9 cellular contexts compared by ENCODE assay signal in the genomic region with DNA sequence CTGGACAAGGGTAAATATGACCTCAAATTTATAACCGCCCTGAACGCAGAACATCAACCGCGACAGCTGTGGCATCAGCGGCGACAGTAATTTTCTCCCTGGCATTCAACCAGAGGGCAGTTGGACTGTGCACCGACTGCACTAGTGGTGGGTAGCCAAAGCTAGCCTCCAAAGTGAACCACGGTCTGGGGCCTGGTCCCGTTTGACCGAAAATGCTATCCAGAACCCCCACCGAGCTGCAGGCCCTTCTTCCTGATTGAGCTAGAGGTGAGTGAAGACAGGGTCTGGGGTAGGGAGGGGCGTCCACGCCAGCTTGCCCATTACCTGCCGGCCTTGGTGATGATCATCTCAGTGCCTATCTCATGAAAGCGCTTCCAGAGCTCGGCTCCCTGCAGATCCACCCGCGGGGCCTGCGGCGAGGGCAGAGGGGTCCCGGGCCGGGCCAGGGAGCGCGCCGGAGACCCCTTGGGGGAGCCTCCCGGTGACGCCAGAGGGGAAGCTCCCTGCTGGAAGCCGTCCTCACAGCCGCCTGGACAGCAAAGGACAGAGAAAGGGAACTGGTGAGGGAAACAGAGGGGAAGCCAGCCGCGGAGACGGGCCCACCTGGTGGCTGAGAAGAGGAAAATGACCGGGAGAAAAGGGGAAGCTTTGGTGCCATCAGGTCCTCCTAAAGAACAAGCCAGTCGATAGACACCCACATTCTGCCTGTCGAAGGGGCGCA. TPM values are rescaled to one million over a fixed set of nuclear protein-coding genes. Genes with fewer than 3 reads are reported as not detected.
DNase-seq lines count a peak whose midpoint lies in the region; ATAC-seq and TF ChIP-seq lines count a peak whose summit lies in the region.
"Had no signal": no experiment of that assay in that cellular context is flagged by ENCODE, and none has a peak within 500 bp of the region (broad histone marks: within the 10 kb centered on the region; RNA-seq: fewer than 3 reads in every experiment).

No MANE protein-coding gene starts in this region.

- H3K4me1 ChIP-seq in tibial nerve, result peaks cover 0 to 37% (median 6%) of the 10 kb centered on the region in 4 donors

- H3K9me3 Mint-ChIP-seq in T-cell, result no peaks in the 10 kb centered on the region

- H3K27ac ChIP-seq in tibial nerve, result peak overlapping the region; percentile 39 to 95 (median 81)

- DNase-seq in NCI-H1417 (lab: John Stamatoyannopoulos, UW) (peak in 2 of 3 experiments; percentile 85 to 86), NCI-H1417 treated with DMSO at 0.1 percent for 48 hours (lab: John Stamatoyannopoulos, UW) (no peak), astrocyte of the spinal cord (ENCODE audit: low read depth, low spot score) (peak; percentile 66), iPS-NIHi7 (ENCODE audit: extremely low spot score) (peak; percentile 49), tibial nerve (ENCODE audit: low spot score in 2 of 2) (peak in 1 of 2 donors; percentile 18), T-cell (no peak)

- TF ChIP-seq EP300 in tibial nerve (IDR thresholded peaks at IDR 0.05), result no peak

- H3K27me3 Mint-ChIP-seq in T-cell, result peaks cover 36 to 56% of the 10 kb centered on the region in 2 donors

- no peak for TF ChIP-seq POLR2A in tibial nerve (IDR thresholded peaks at IDR 0.05)

- H3K27me3 ChIP-seq in tibial nerve, result peaks cover 0 to 82% of the 10 kb centered on the region in 2 donors

- H3K4me1 Mint-ChIP-seq in T-cell, result peaks cover 7 to 12% (median 10%) of the 10 kb centered on the region in 3 donors

- POLR2A ChIA-PET in T-cell (lab: Charles Lee), result no interaction called here

- no peaks in the 10 kb centered on the region for H3K36me3 ChIP-seq in tibial nerve

- peak overlapping the region in 1 of 3 donors; percentile 39 for H3K4me3 Mint-ChIP-seq in T-cell

- peak overlapping the region; percentile 70 for H3K4me3 ChIP-seq in astrocyte of the spinal cord (ENCODE audit: low read depth, low read length)
- H3K4me3 ChIP-seq in tibial nerve, result peak overlapping the region; percentile 42 to 82 (median 54)

- in situ Hi-C loops in astrocyte of the spinal cord (cut with HindIII; ENCODE audit: low sequenced_read_pairs), result loop anchor here (10.0 kb wide), 1 partner anchor 338 kb away; no protein-coding TSS in a partner anchor

- no peak for ATAC-seq in T-cell (replicated peaks in 1 of 4)
- ATAC-seq in HG02938 (IDR thresholded peaks at IDR 0.05; ENCODE audit: unreplicated experiment), result no peak
- no peak for ATAC-seq in GM21723 (IDR thresholded peaks at IDR 0.05; ENCODE audit: unreplicated experiment)

- H3K36me3 Mint-ChIP-seq in T-cell, result no peaks in the 10 kb centered on the region

- 4 to 6% methylated on average over 20 to 35 of the region's 36 CpGs for WGBS in tibial nerve, 2 donors

- H3K9me3 ChIP-seq in tibial nerve, result no peaks in the 10 kb centered on the region

- CTCF ChIA-PET in T-cell (lab: Charles Lee), result no interaction called here

- TF ChIP-seq CTCF in astrocyte of the spinal cord (IDR thresholded peaks at IDR 0.05; ENCODE audit: low read depth, low read length) (peak; percentile 50), tibial nerve (IDR thresholded peaks at IDR 0.05) (peak in 1 of 5 experiments; percentile 27)

- H3K27ac Mint-ChIP-seq in T-cell, result no peak overlapping the region

RNA-seq across cellular contexts. Expression of a gene that starts 2.0 kb away (rescaled TPM):
- total RNA-seq in tibial nerve, result 10 to 100 TPM; 30.2 to 63.7 (median 41.0) TPM
- not detected for total RNA-seq in T-cell
- total RNA-seq: activated CD8-positive, alpha-beta memory T cell treated with anti-CD3 and anti-CD28 coated beads for 36 hours had no signal

Comparison
In these comparisons a context has a peak if more than half of its experiments do, and no peak if none do; other contexts are left out.
1. DNase-seq: peak in NCI-H1417 (2 of 3), astrocyte of the spinal cord (single experiment) and iPS-NIHi7 (single experiment); none in NCI-H1417 treated with DMSO at 0.1 percent for 48 hours (single experiment) and T-cell (0 of 34).
2. RNA of a gene that starts 2.0 kb away (total RNA-seq): 30.2 to 63.7 TPM in tibial nerve; not detected in T-cell; every median in the first group is over 10 times any median in the second.